ENCODE assay signal across 24 cellular contexts in the genomic region with DNA sequence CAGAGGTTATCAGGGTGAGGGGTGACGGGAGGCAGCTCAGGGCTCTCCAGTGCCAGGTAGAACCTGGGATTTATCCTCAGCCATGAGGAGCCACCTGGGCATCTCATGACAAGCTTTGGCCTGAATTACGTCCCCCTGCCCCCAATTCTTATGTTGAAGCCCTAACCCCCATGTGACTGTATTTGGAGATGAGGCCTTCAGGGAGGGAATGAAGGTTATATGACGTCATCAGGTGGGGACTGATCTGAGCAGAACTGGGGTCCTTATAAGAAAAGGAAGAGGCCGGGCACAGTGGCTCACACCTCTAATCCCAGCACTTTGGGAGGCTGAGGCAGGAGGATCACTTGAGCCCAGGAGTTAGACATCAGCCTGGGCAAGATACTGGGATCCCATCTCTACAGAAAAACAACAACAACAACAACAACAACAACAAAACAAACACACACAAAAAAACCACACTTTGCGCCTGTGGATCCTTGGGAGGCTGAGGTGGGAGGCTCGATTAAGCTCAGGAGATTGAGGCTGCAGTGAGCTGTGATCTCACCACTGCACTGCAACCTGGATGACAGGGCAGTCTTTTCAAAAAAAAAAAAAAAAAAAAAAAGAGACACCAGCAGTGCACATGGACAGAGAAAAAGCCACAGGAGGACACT. TPM values are rescaled to one million over a fixed set of nuclear protein-coding genes. Genes with fewer than 3 reads are reported as not detected.
DNase-seq lines count a peak whose midpoint lies in the region; ATAC-seq, FAIRE-seq and TF ChIP-seq lines count a peak whose summit lies in the region.
"Had no signal": no experiment of that assay in that cellular context is flagged by ENCODE, and none has a peak within 500 bp of the region (broad histone marks: within the 10 kb centered on the region; RNA-seq: fewer than 3 reads in every experiment).

No MANE protein-coding gene starts in this region.

- no peaks in the 10 kb centered on the region for H3K27me3 ChIP-seq in BLaER1
- H3K27me3 ChIP-seq in K562 (ENCODE audit: control insufficient read depth in 2 of 2, insufficient read depth in 2 of 2, low read length in 2 of 2) = peaks cover 0 to under 1% of the 10 kb centered on the region in 2 experiments; a peak in 1 of 5 replicates
- H3K27me3 ChIP-seq in H7 (ENCODE audit: control insufficient read depth, insufficient read depth, low read length) = no peaks in the 10 kb centered on the region
- H3K27me3 ChIP-seq: BE2C; BLaER1 treated with 17β-estradiol and CSF1 and Interleukin-3, amounts not matched to agents 10 nM and 100 nM had no signal

- H3K27ac ChIP-seq in BLaER1 = peak overlapping the region; percentile 55; the same call in 1 of the 2 replicates
- no peak overlapping the region for H3K27ac ChIP-seq in HEK293 (ENCODE audit: extremely low read depth, low read depth, low read length)
- H3K27ac ChIP-seq in K562 (ENCODE audit: extremely low read depth, low read depth, low read length) = no peak overlapping the region
- H3K27ac ChIP-seq: BLaER1 treated with 17β-estradiol and CSF1 and Interleukin-3, amounts not matched to agents 10 nM and 100 nM; C4-2B had no signal

- no peak for ATAC-seq in K562
- no peak for ATAC-seq in stimulated activated memory B cell treated with anti-CD40 and anti-IgM and Interleukin-4, amounts not matched to agents 10 μg/mL and 1 μg/mL and 100 μg/mL, for 72 hours
- ATAC-seq: CD8-positive, alpha-beta T cell had no signal

- H2AFZ ChIP-seq in K562 (ENCODE audit: low read depth, low read length) = peak overlapping the region; percentile 35

- no peak for TF ChIP-seq EP300 in K562 (IDR thresholded peaks at IDR 0.05; ENCODE audit: low read length)

- DNase-seq in K562 (ENCODE audit: extremely low read depth in 1 of 4, low spot score in 3 of 4) = no peak
- no peak for DNase-seq in H7
- no peak for DNase-seq in NCI-H1048 (lab: John Stamatoyannopoulos, UW)
- no peak for DNase-seq in activated CD4-positive, alpha-beta T cell treated with anti-CD3 and anti-CD28 coated beads for 1 hour
- DNase-seq: 8988T; ACHN; BE2C; Caco-2; Calu3; CD4-positive, alpha-beta T cell; CD8-positive, alpha-beta T cell; DMS79 treated with DMSO at 0.1 percent for 48 hours; GF-D8 had no signal

- TF ChIP-seq CTCF in HEK293 (tag by site-specific recombination; IDR thresholded peaks at IDR 0.05) (no peak), K562 (IDR thresholded peaks at IDR 0.05 in 2 of 3, conservative IDR thresholded peaks at IDR 0.05 in 1 of 3; ENCODE audit: insufficient read depth in 2 of 3, low read depth in 1 of 3, low read length in 3 of 3) (no peak)

- H3K9me3 Mint-ChIP-seq in stimulated activated memory B cell treated with anti-CD40 and anti-IgM and Interleukin-4, amounts not matched to agents 10 μg/mL and 1 μg/mL and 100 μg/mL, for 72 hours = peaks cover 6% of the 10 kb centered on the region
- H3K9me3 Mint-ChIP-seq: CD4-positive, alpha-beta T cell had no signal

- H4K20me1 ChIP-seq in BLaER1 (no peaks in the 10 kb centered on the region), K562 (replicated peaks; ENCODE audit: control insufficient read depth, insufficient read depth, low read length) (no peaks in the 10 kb centered on the region; the same call in 1 of the 2 replicates)
- H4K20me1 ChIP-seq: BLaER1 treated with 17β-estradiol and CSF1 and Interleukin-3, amounts not matched to agents 10 nM and 100 nM had no signal

- in situ Hi-C loops in K562 (cut with MboI) = no loop called here

- 64% methylated on average over 6 of the region's 6 CpGs for WGBS in K562 (ENCODE audit: insufficient coverage, low coverage, missing lambda C conversion rate)

- H3K4me1 Mint-ChIP-seq in stimulated activated memory B cell treated with anti-CD40 and anti-IgM and Interleukin-4, amounts not matched to agents 10 μg/mL and 1 μg/mL and 100 μg/mL, for 72 hours = peaks cover 11% of the 10 kb centered on the region

- no peaks in the 10 kb centered on the region for H3K9me1 ChIP-seq in K562 (ENCODE audit: control insufficient read depth, insufficient read depth, low read length)

- intact Hi-C loops in K562 (cut with micrococcal nuclease) = no loop called here

- H3K9me3 ChIP-seq in BLaER1 (peaks cover 15% of the 10 kb centered on the region), HEK293 (ENCODE audit: control insufficient read depth, insufficient read depth, low read depth, low read length) (no peaks in the 10 kb centered on the region), K562 (replicated peaks; ENCODE audit: control insufficient read depth, insufficient read depth, low read depth, low read length) (no peaks in the 10 kb centered on the region)

- BruUV-seq in K562 (replicated peaks; lab: Mats Ljungman, UMichigan) = no TSS peak

- H3K27ac Mint-ChIP-seq in stimulated activated memory B cell treated with anti-CD40 and anti-IgM and Interleukin-4, amounts not matched to agents 10 μg/mL and 1 μg/mL and 100 μg/mL, for 72 hours = peak overlapping the region; percentile 66
- H3K27ac Mint-ChIP-seq: CD4-positive, alpha-beta T cell; CD8-positive, alpha-beta T cell had no signal

- POLR2A ChIA-PET in HEK293 (lab: Yijun Ruan, JAX) = no interaction called here
- POLR2A ChIA-PET in K562 (lab: Yijun Ruan, JAX) = interaction anchor here (0.9 to 1.4 kb wide), 2 partner anchors 54 to 125 kb away, joined by 3 read pairs; no protein-coding TSS in a partner anchor

- no peak for TF ChIP-seq RAD21 in K562 (CRISPR knock-in tag; conservative IDR thresholded peaks at IDR 0.05 in 1 of 2, IDR thresholded peaks at IDR 0.05 in 1 of 2)

- H3K79me2 ChIP-seq in K562 (ENCODE audit: control insufficient read depth, insufficient read depth, low read length) = no peaks in the 10 kb centered on the region

- no peak for FAIRE-seq in K562 (lab: Jason Lieb, UNC)
- FAIRE-seq: A204.1, D721Med, G401.6, GM12892, GM18507 had no signal

- H3K4me2 ChIP-seq in BLaER1 = peak overlapping the region; percentile 37
- H3K4me2 ChIP-seq in K562 (ENCODE audit: insufficient read depth, low read length) = no peak overlapping the region

- H3K9ac ChIP-seq in BLaER1 = no peak overlapping the region
- H3K9ac ChIP-seq in K562 (ENCODE audit: insufficient read depth in 1 of 2, low read depth in 2 of 2, low read length in 2 of 2) = peak overlapping the region in 1 of 2 experiments; percentile 74; a peak in 1 of 4 replicates
- H3K9ac ChIP-seq: BLaER1 treated with 17β-estradiol and CSF1 and Interleukin-3, amounts not matched to agents 10 nM and 100 nM had no signal

- TF ChIP-seq POLR2A in K562 (conservative IDR thresholded peaks at IDR 0.05) = no peak

- CTCF ChIA-PET in HEK293 (lab: Yijun Ruan, JAX) = interaction anchor here (0.8 kb wide), 1 partner anchor 68 kb away, joined by 3 read pairs; no protein-coding TSS in a partner anchor
- CTCF ChIA-PET in K562 (lab: Yijun Ruan, JAX; ENCODE audit: low intra/inter-chr PET ratio) = interaction anchor here (0.7 kb wide), 1 partner anchor 181 kb away, joined by 3 read pairs; no protein-coding TSS in a partner anchor

- peaks cover 5% of the 10 kb centered on the region for H3K36me3 Mint-ChIP-seq in stimulated activated memory B cell treated with anti-CD40 and anti-IgM and Interleukin-4, amounts not matched to agents 10 μg/mL and 1 μg/mL and 100 μg/mL, for 72 hours
- H3K36me3 Mint-ChIP-seq: CD8-positive, alpha-beta T cell had no signal

- H3K4me1 ChIP-seq in BLaER1 = peaks cover 49% of the 10 kb centered on the region
- no peaks in the 10 kb centered on the region for H3K4me1 ChIP-seq in HEK293 (ENCODE audit: control insufficient read depth, insufficient read depth, low read length)
- H3K4me1 ChIP-seq in K562 (replicated peaks in 1 of 2; ENCODE audit: control insufficient read depth in 2 of 2, insufficient read depth in 2 of 2, low read length in 2 of 2) = peaks cover 18 to 34% of the 10 kb centered on the region in 2 experiments; a peak in 4 of 5 replicates
- H3K4me1 ChIP-seq: BE2C, Caco-2 had no signal

- H3K36me3 ChIP-seq in BLaER1 (no peaks in the 10 kb centered on the region), HEK293 (ENCODE audit: control insufficient read depth in 2 of 2, insufficient read depth in 1 of 2, low read length in 2 of 2) (no peaks in the 10 kb centered on the region), K562 (ENCODE audit: control insufficient read depth, insufficient read depth, low read length) (no peaks in the 10 kb centered on the region), H7 (replicated peaks; ENCODE audit: control insufficient read depth, insufficient read depth, low read length) (peaks cover 4% of the 10 kb centered on the region)
- H3K36me3 ChIP-seq: BE2C; BLaER1 treated with 17β-estradiol and CSF1 and Interleukin-3, amounts not matched to agents 10 nM and 100 nM had no signal

- H3K4me3 Mint-ChIP-seq in stimulated activated memory B cell treated with anti-CD40 and anti-IgM and Interleukin-4, amounts not matched to agents 10 μg/mL and 1 μg/mL and 100 μg/mL, for 72 hours = no peak overlapping the region
- H3K4me3 Mint-ChIP-seq: CD4-positive, alpha-beta T cell; CD8-positive, alpha-beta T cell had no signal

- H3K4me3 ChIP-seq in BLaER1 = no peak overlapping the region
- no peak overlapping the region for H3K4me3 ChIP-seq in HEK293 (ENCODE audit: low read depth, low read length)
- H3K4me3 ChIP-seq in K562 = no peak overlapping the region
- no peak overlapping the region for H3K4me3 ChIP-seq in H7 (ENCODE audit: insufficient read depth, low read depth, low read length)
- H3K4me3 ChIP-seq: BLaER1 treated with 17β-estradiol and CSF1 and Interleukin-3, amounts not matched to agents 10 nM and 100 nM had no signal

- no peaks in the 10 kb centered on the region for H3K27me3 Mint-ChIP-seq in stimulated activated memory B cell treated with anti-CD40 and anti-IgM and Interleukin-4, amounts not matched to agents 10 μg/mL and 1 μg/mL and 100 μg/mL, for 72 hours
- H3K27me3 Mint-ChIP-seq: CD4-positive, alpha-beta T cell had no signal

RNA-seq across cellular contexts. Expression of gene ZFR2, which starts 18.4 kb away (rescaled TPM):
- 0.09 and 0.14 TPM in 2 replicates for total RNA-seq in K562 (2011; cell fraction: chromatin; rRNA removed; ENCODE audit: low replicate concordance)
- 0.26 TPM in 1 of 2 replicates, not detected in the other for total RNA-seq in K562 (2011; cell fraction: nucleolus; rRNA removed)
- total RNA-seq in K562 (2011; cell fraction: nucleoplasm; rRNA removed) = 0.38 TPM in 1 of 2 replicates, not detected in the other
- 0.33 and 0.59 TPM in 2 replicates for total RNA-seq in K562 (2014; rRNA removed)
- not detected in 2 replicates for total RNA-seq in K562 (2014; rRNA removed; fragmentation: Illumina TruSeq; extraction: Trizol)
- not detected in 2 replicates for total RNA-seq in K562 (2015; rRNA removed; fragmentation: Illumina TruSeq; extraction: Trizol)
- not detected in 2 replicates for total RNA-seq in K562 (2021)
- 0.03 and 0.04 TPM in 2 replicates for polyA plus RNA-seq in K562 (2011; rRNA removed)
- 0.19 and 0.22 TPM in 2 replicates for polyA plus RNA-seq in K562 (2011; cell fraction: cytosol; rRNA removed)
- 0.08 and 0.21 TPM in 2 replicates for polyA plus RNA-seq in K562 (2011; cell fraction: nucleus; rRNA removed)
- 0.04 and 0.17 TPM in 2 replicates for polyA plus RNA-seq in K562 (2012)
- not detected in 2 replicates for polyA plus RNA-seq in K562 (2014; fragmentation: Illumina TruSeq; extraction: Trizol)
- under 1 TPM in 1 of 2 experiments, not detected in 1; 0.07 TPM for polyA plus RNA-seq in K562 (2014; fragmentation: Nextera tagmentation; extraction: Ambion mirVana)
- polyA plus RNA-seq in K562 (2014; rRNA removed) = not detected in 2 replicates
- polyA minus RNA-seq in K562 (2011; rRNA and poly(A)+ RNA removed) = not detected in 2 replicates
- not detected in 2 replicates for polyA minus RNA-seq in K562 (2011; cell fraction: cytosol; rRNA and poly(A)+ RNA removed)
- 0.13 TPM in 1 of 2 replicates, not detected in the other for polyA minus RNA-seq in K562 (2011; cell fraction: nucleus; rRNA and poly(A)+ RNA removed)
- 21.5 and 36.1 TPM in 2 replicates for total RNA-seq in H7 (2014; rRNA removed; shearing (Covaris generic))
- total RNA-seq: Caco-2, Calu3 had no signal
- polyA plus RNA-seq: AG04450 had no signal

RNA-seq across cellular contexts. Expression of gene ATCAY, which starts 30.0 kb away (rescaled TPM):
- total RNA-seq in K562 (2011; cell fraction: chromatin; rRNA removed; ENCODE audit: low replicate concordance) = not detected in 2 replicates
- not detected in 2 replicates for total RNA-seq in K562 (2011; cell fraction: nucleolus; rRNA removed)
- total RNA-seq in K562 (2011; cell fraction: nucleoplasm; rRNA removed) = 0.08 TPM in 1 of 2 replicates, not detected in the other
- total RNA-seq in K562 (2014; rRNA removed) (not detected in 2 replicates), K562 (2014; rRNA removed; fragmentation: Illumina TruSeq; extraction: Trizol) (not detected in 2 replicates), K562 (2015; rRNA removed; fragmentation: Illumina TruSeq; extraction: Trizol) (not detected in 2 replicates), K562 (2021) (0.07 TPM in 1 of 2 replicates, not detected in the other)
- polyA plus RNA-seq in K562 (2011; rRNA removed) (not detected in 2 replicates), K562 (2014; fragmentation: Illumina TruSeq; extraction: Trizol) (not detected in 2 replicates), K562 (2014; fragmentation: Nextera tagmentation; extraction: Ambion mirVana) (not detected), K562 (2014; rRNA removed) (not detected in 2 replicates)
- 0.04 TPM in 1 of 2 replicates, not detected in the other for polyA plus RNA-seq in K562 (2011; cell fraction: cytosol; rRNA removed)
- polyA plus RNA-seq in K562 (2011; cell fraction: nucleus; rRNA removed) = not detected in 2 replicates
- polyA plus RNA-seq in K562 (2012) = not detected in 2 replicates
- polyA minus RNA-seq in K562 (2011; rRNA and poly(A)+ RNA removed) = not detected in 2 replicates
- not detected in 2 replicates for polyA minus RNA-seq in K562 (2011; cell fraction: cytosol; rRNA and poly(A)+ RNA removed)
- not detected in 2 replicates for polyA minus RNA-seq in K562 (2011; cell fraction: nucleus; rRNA and poly(A)+ RNA removed)
- 10.2 and 17.9 TPM in 2 replicates for total RNA-seq in H7 (2014; rRNA removed; shearing (Covaris generic))
- total RNA-seq: Caco-2; Calu3; CD4-positive, alpha-beta T cell; CD8-positive, alpha-beta T cell had no signal

Comparison
In these comparisons a context has a peak if more than half of its experiments do, and no peak if none do; other contexts are left out.
1. RNA of gene ZFR2, which starts 18.4 kb away (total RNA-seq): 21.5 to 36.1 TPM in H7; 0.09 to 0.59 TPM in K562; every median in the first group is over 10 times any median in the second.